22 cellular contexts compared by ENCODE assay signal in genomic region chr11:37087650-37088572, GRCh38.
DNase-seq lines count a peak whose midpoint lies in the region; ATAC-seq and TF ChIP-seq lines count a peak whose summit lies in the region.
"Had no signal": no experiment of that assay in that cellular context is flagged by ENCODE, and none has a peak within 500 bp of the region (broad histone marks: within the 10 kb centered on the region; RNA-seq: fewer than 3 reads in every experiment).

No MANE protein-coding gene starts in this region.

- H3K9me3 ChIP-seq in H9 (ENCODE audit: control insufficient read depth, low read depth, low read length) (no peaks in the 10 kb centered on the region), neural cell (ENCODE audit: low read length) (no peaks in the 10 kb centered on the region), transverse colon (no peaks in the 10 kb centered on the region), upper lobe of right lung (no peaks in the 10 kb centered on the region)
- H3K9me3 ChIP-seq: BE2C; BLaER1 treated with 17β-estradiol and CSF1 and Interleukin-3, amounts not matched to agents 10 nM and 100 nM had no signal

- H4K20me1 ChIP-seq in H9 (ENCODE audit: control insufficient read depth, insufficient read depth, insufficient read length) (no peaks in the 10 kb centered on the region), neural cell (ENCODE audit: insufficient read depth) (no peaks in the 10 kb centered on the region)
- H4K20me1 ChIP-seq: BLaER1 treated with 17β-estradiol and CSF1 and Interleukin-3, amounts not matched to agents 10 nM and 100 nM had no signal

- no peaks in the 10 kb centered on the region for H3K9me3 Mint-ChIP-seq in H9
- H3K9me3 Mint-ChIP-seq: CD14-positive monocyte had no signal

- H3K9ac ChIP-seq in H9 (ENCODE audit: extremely low read depth, insufficient read length, low read length) (no peak overlapping the region), neural cell (ENCODE audit: low read length) (no peak overlapping the region)
- H3K9ac ChIP-seq: BLaER1 treated with 17β-estradiol and CSF1 and Interleukin-3, amounts not matched to agents 10 nM and 100 nM had no signal

- H3K36me3 Mint-ChIP-seq in H9 (ENCODE audit: insufficient read depth in 1 of 3, low read depth in 3 of 3): no peaks in the 10 kb centered on the region
- H3K36me3 Mint-ChIP-seq: CD14-positive monocyte; CD8-positive, alpha-beta memory T cell had no signal

- H4K5ac ChIP-seq in H9 (ENCODE audit: insufficient read length, low read depth, low read length): no peak overlapping the region

- no peak overlapping the region for H2AK5ac ChIP-seq in H9 (ENCODE audit: insufficient read length, low read length)

- intact Hi-C loops in transverse colon (cut with DNase I; ENCODE audit: low total_unique reads): no loop called here
- intact Hi-C loops in upper lobe of right lung (cut with DNase I): no loop called here

- TF ChIP-seq CTCF in H9 (conservative IDR thresholded peaks at IDR 0.05) (no peak), neural cell (IDR thresholded peaks at IDR 0.05; ENCODE audit: poor library complexity, severe bottlenecking) (no peak), transverse colon (IDR thresholded peaks at IDR 0.05) (no peak), upper lobe of right lung (IDR thresholded peaks at IDR 0.05) (no peak)

- H3K4me1 ChIP-seq in H9 (ENCODE audit: insufficient read depth, low read length) (no peaks in the 10 kb centered on the region), transverse colon (no peaks in the 10 kb centered on the region), upper lobe of right lung (no peaks in the 10 kb centered on the region)
- H3K4me1 ChIP-seq: BE2C; BLaER1 treated with 17β-estradiol and CSF1 and Interleukin-3, amounts not matched to agents 10 nM and 100 nM had no signal

- no peak for TF ChIP-seq POLR2A in transverse colon (IDR thresholded peaks at IDR 0.05)

- H3F3A ChIP-seq in neural cell (ENCODE audit: insufficient read depth, low read length, poor library complexity, severe bottlenecking): peaks cover 7% of the 10 kb centered on the region

- H2BK5ac ChIP-seq in H9 (ENCODE audit: insufficient read length, low read length): no peak overlapping the region

- no peak overlapping the region for H2BK12ac ChIP-seq in H9 (ENCODE audit: insufficient read length, low read depth, low read length)

- no peaks in the 10 kb centered on the region for H3K36me3 ChIP-seq in neural cell (ENCODE audit: insufficient read depth, low read length)
- no peaks in the 10 kb centered on the region for H3K36me3 ChIP-seq in transverse colon
- no peaks in the 10 kb centered on the region for H3K36me3 ChIP-seq in upper lobe of right lung
- H3K36me3 ChIP-seq: BE2C; BLaER1 treated with 17β-estradiol and CSF1 and Interleukin-3, amounts not matched to agents 10 nM and 100 nM had no signal

- H3K23me2 ChIP-seq in H9 (ENCODE audit: insufficient read length, low read depth, low read length, poor library complexity, severe bottlenecking): no peaks in the 10 kb centered on the region

- H3K79me1 ChIP-seq in H9 (ENCODE audit: insufficient read depth, low read depth, low read length, poor library complexity, severe bottlenecking): no peaks in the 10 kb centered on the region

- no peak overlapping the region for H2BK20ac ChIP-seq in H9 (ENCODE audit: low read depth, low read length, poor library complexity, severe bottlenecking)

- no peak overlapping the region for H2BK15ac ChIP-seq in H9 (ENCODE audit: low read depth, low read length)

- TF ChIP-seq EP300 in neural cell (conservative IDR thresholded peaks at IDR 0.05; ENCODE audit: poor library complexity, severe bottlenecking): peak; percentile 64
- TF ChIP-seq EP300 in transverse colon (IDR thresholded peaks at IDR 0.05; ENCODE audit: low read depth): no peak

- H3K27me3 ChIP-seq in H9 (ENCODE audit: insufficient read depth, low read length) (no peaks in the 10 kb centered on the region), neural cell (ENCODE audit: insufficient read depth, low read depth, low read length) (no peaks in the 10 kb centered on the region), transverse colon (no peaks in the 10 kb centered on the region), upper lobe of right lung (no peaks in the 10 kb centered on the region)
- H3K27me3 ChIP-seq: BE2C; BLaER1 treated with 17β-estradiol and CSF1 and Interleukin-3, amounts not matched to agents 10 nM and 100 nM had no signal

- no peak overlapping the region for H3K4me3 Mint-ChIP-seq in H9
- H3K4me3 Mint-ChIP-seq: CD14-positive monocyte; CD4-positive, alpha-beta T cell; CD8-positive, alpha-beta memory T cell; GM23338 had no signal

- H3K27ac ChIP-seq in H9 (ENCODE audit: insufficient read length, low read depth, low read length): no peak overlapping the region
- H3K27ac ChIP-seq in neural cell (ENCODE audit: low read length): peak overlapping the region; percentile 60
- no peak overlapping the region for H3K27ac ChIP-seq in transverse colon
- H3K27ac ChIP-seq in upper lobe of right lung: no peak overlapping the region
- H3K27ac ChIP-seq: BLaER1 treated with 17β-estradiol and CSF1 and Interleukin-3, amounts not matched to agents 10 nM and 100 nM had no signal

- ATAC-seq in HG03432 (IDR thresholded peaks at IDR 0.05; ENCODE audit: unreplicated experiment): no peak
- no peak for ATAC-seq in upper lobe of right lung
- ATAC-seq: GM12878, GM23338 had no signal

- H3K14ac ChIP-seq in H9 (ENCODE audit: insufficient read depth, low read length): no peak overlapping the region

- H3K79me2 ChIP-seq in H9 (ENCODE audit: insufficient read depth, low read length) (no peaks in the 10 kb centered on the region), neural cell (replicated peaks; ENCODE audit: insufficient read depth, low read length) (no peaks in the 10 kb centered on the region)

- no peaks in the 10 kb centered on the region; the same call in 1 of the 2 replicates for H3K27me3 Mint-ChIP-seq in H9 (ENCODE audit: low read depth)
- H3K27me3 Mint-ChIP-seq: CD4-positive, alpha-beta T cell; CD8-positive, alpha-beta memory T cell had no signal

- H3K23ac ChIP-seq in H9 (ENCODE audit: insufficient read length, low read depth, low read length): no peak overlapping the region

- H3K4ac ChIP-seq in H9 (ENCODE audit: low read depth, low read length): no peak overlapping the region

- no peak overlapping the region for H3K18ac ChIP-seq in H9 (ENCODE audit: insufficient read length, low read depth, low read length)

- no peak overlapping the region for H4K8ac ChIP-seq in H9 (replicated peaks; ENCODE audit: insufficient read length, low read depth, low read length)

- H3K56ac ChIP-seq in H9 (ENCODE audit: insufficient read length, low read depth, low read length): no peak overlapping the region

- H2BK120ac ChIP-seq in H9 (ENCODE audit: low read depth, low read length, poor library complexity, severe bottlenecking): no peak overlapping the region

- no CpG with 5 or more reads among the region's 6 CpGs for WGBS in H9 (ENCODE audit: extremely low coverage, insufficient read length, low lambda C conversion rate)
- 71 to 74% methylated on average over 6 of the region's 6 CpGs for WGBS in transverse colon (ENCODE audit: low coverage in 1 of 2), 2 donors

- no peak for DNase-seq in H9
- peak; percentile 65 for DNase-seq in NCI-H69 (lab: John Stamatoyannopoulos, UW)
- DNase-seq in SHP77 treated with DMSO at 0.1 percent for 48 hours (lab: John Stamatoyannopoulos, UW): peak; percentile 60
- no peak for DNase-seq in NCI-H2171 (lab: John Stamatoyannopoulos, UW)
- DNase-seq in transverse colon: no peak
- no peak for DNase-seq in upper lobe of right lung
- DNase-seq: ACHN; AML-193; BE2C; CD4-positive, alpha-beta T cell; CD8-positive, alpha-beta memory T cell; DMS 273 treated with DMSO at 0.1 percent for 48 hours; DMS79; EL; GDM1; HCEC 1CT had no signal

- TF ChIP-seq RAD21 in neural cell (conservative IDR thresholded peaks at IDR 0.05): no peak

- H3K4me2 ChIP-seq in H9 (ENCODE audit: insufficient read depth, insufficient read length, low read length) (no peak overlapping the region), neural cell (ENCODE audit: low read length) (peak overlapping the region; percentile 3)
- H3K4me2 ChIP-seq: BLaER1 treated with 17β-estradiol and CSF1 and Interleukin-3, amounts not matched to agents 10 nM and 100 nM; GM23338 had no signal

- H3T11ph ChIP-seq in H9 (ENCODE audit: low read length): no peak overlapping the region

- H3K4me1 Mint-ChIP-seq in H9: peaks cover 8 to 16% of the 10 kb centered on the region in 2 experiments
- H3K4me1 Mint-ChIP-seq: CD14-positive monocyte; CD8-positive, alpha-beta memory T cell; GM23338 had no signal

- no peak overlapping the region for H3K4me3 ChIP-seq in neural cell (ENCODE audit: low read length)
- H3K4me3 ChIP-seq in transverse colon: no peak overlapping the region
- no peak overlapping the region for H3K4me3 ChIP-seq in upper lobe of right lung
- H3K4me3 ChIP-seq: BLaER1 treated with 17β-estradiol and CSF1 and Interleukin-3, amounts not matched to agents 10 nM and 100 nM; GM12878; GM23338 had no signal

- in situ Hi-C loops in transverse colon (cut with MboI; ENCODE audit: low pct_ligation_motif_present in 1 of 4, low pct_unique_long_range_greater_than_20kb in 1 of 4, low sequenced_read_pairs in 3 of 4): no loop called here

- peak overlapping the region in 2 of 3 experiments; percentile 52 to 58; a peak in 2 of 7 replicates for H3K27ac Mint-ChIP-seq in H9
- H3K27ac Mint-ChIP-seq: CD14-positive monocyte; CD4-positive, alpha-beta T cell; CD8-positive, alpha-beta memory T cell; GM23338 had no signal

- H2AFZ ChIP-seq in H9 (ENCODE audit: low read length) (no peak overlapping the region), neural cell (ENCODE audit: low read depth, low read length) (no peak overlapping the region)
- H2AFZ ChIP-seq: GM23338 had no signal

- H4K91ac ChIP-seq in H9 (ENCODE audit: insufficient read length, low read depth, low read length): no peak overlapping the region

- no peaks in the 10 kb centered on the region for H3K9me2 ChIP-seq in neural cell (ENCODE audit: insufficient read depth, low read length)

TF ChIP-seq in neural cell, 6 proteins besides CTCF, POLR2A, EP300 and RAD21 (continues in another document):
- no peak for TF ChIP-seq TAF1 (IDR thresholded peaks at IDR 0.05; ENCODE audit: low read depth)

Comparison
In these comparisons a context has a peak if more than half of its experiments do, and no peak if none do; other contexts are left out.
1. DNase-seq: peak in NCI-H69 (single experiment) and SHP77 treated with DMSO at 0.1 percent for 48 hours (single experiment); none in H9 (single experiment), NCI-H2171 (single experiment), transverse colon (single experiment) and upper lobe of right lung (single experiment).